In the genomic region with DNA sequence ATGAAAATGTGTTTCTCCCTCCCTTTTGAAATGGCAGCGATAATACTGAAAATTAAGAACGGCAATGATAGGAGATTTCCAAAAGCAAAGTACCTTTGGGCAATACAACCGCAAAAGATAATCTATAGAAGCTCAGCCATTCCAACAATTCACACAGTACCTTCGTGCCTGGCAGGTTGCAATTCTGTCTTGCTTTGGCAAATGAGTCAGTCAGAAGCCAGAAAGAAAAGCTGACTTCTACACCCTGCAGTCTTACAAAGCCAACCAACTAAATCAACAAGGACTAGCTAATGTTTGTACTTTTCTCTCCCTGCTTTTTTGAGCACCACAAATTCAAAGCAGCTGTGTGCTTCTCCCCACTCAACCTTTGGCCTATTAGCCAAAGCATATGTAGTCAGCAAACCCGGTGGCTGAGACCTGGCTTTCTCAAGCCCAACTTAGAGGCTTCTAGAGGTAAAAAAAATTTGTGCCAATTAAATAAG, we compare ENCODE assay signal across 15 cellular contexts. TPM values are rescaled to one million over a fixed set of nuclear protein-coding genes. Genes with fewer than 3 reads are reported as not detected.
A peak's percentile ranks its signal among the peaks of the same experiment; 100 is the strongest.
DNase-seq lines count a peak whose midpoint lies in the region; ATAC-seq and TF ChIP-seq lines count a peak whose summit lies in the region.
"Had no signal": no experiment of that assay in that cellular context is flagged by ENCODE, and none has a peak within 500 bp of the region (broad histone marks: within the 10 kb centered on the region; RNA-seq: fewer than 3 reads in every experiment).

No MANE protein-coding gene starts in this region.

- no peaks in the 10 kb centered on the region for H4K20me1 ChIP-seq in osteoblast (ENCODE audit: insufficient read depth, low read length)
- H4K20me1 ChIP-seq in PC-9 (ENCODE audit: insufficient read depth) = no peaks in the 10 kb centered on the region

- H3K79me2 ChIP-seq in osteoblast (ENCODE audit: insufficient read depth, low read length) = no peaks in the 10 kb centered on the region
- no peaks in the 10 kb centered on the region for H3K79me2 ChIP-seq in PC-9 (ENCODE audit: low read depth)

- H3K4me3 Mint-ChIP-seq in chondrocyte (ENCODE audit: unreplicated experiment) = no peak overlapping the region
- H3K4me3 Mint-ChIP-seq: activated CD8-positive, alpha-beta T cell treated with anti-CD3 and anti-CD28 coated beads for 36 hours had no signal

- no peaks in the 10 kb centered on the region for H3K4me1 Mint-ChIP-seq in chondrocyte (ENCODE audit: low read depth)

- intact Hi-C loops in PC-9 (cut with micrococcal nuclease; ENCODE audit: unreplicated experiment) = no loop called here

- POLR2A ChIA-PET in PC-9 (lab: Charles Lee; ENCODE audit: unreplicated experiment) = no interaction called here

- TF ChIP-seq CTCF in chondrocyte (IDR thresholded peaks at IDR 0.05) = no peak
- TF ChIP-seq CTCF in osteoblast (IDR thresholded peaks at IDR 0.05; ENCODE audit: extremely low read depth, low read depth, low read length) = no peak
- no peak for TF ChIP-seq CTCF in PC-9 (conservative IDR thresholded peaks at IDR 0.05)

- peak overlapping the region; percentile 8 for H3K27ac Mint-ChIP-seq in chondrocyte (ENCODE audit: unreplicated experiment)
- H3K27ac Mint-ChIP-seq: activated CD8-positive, alpha-beta T cell treated with anti-CD3 and anti-CD28 coated beads for 36 hours; activated T-helper 2 cell treated with anti-CD3 and anti-CD28 coated beads, Interferon-gamma antibody, Interleukin-2, Interleukin-4, amounts not matched to agents 10 μg/mL and 5 μg/mL and 100 μg/mL, durations not matched to agents 14 hours and 24 hours and 36 hours had no signal

- H3K36me3 ChIP-seq in osteoblast (ENCODE audit: insufficient read depth, low read length) (no peaks in the 10 kb centered on the region), PC-9 (ENCODE audit: low read depth) (no peaks in the 10 kb centered on the region)
- H3K36me3 ChIP-seq: cardiac muscle cell, neutrophil had no signal

- H3K36me3 Mint-ChIP-seq in chondrocyte (ENCODE audit: low read depth) = no peaks in the 10 kb centered on the region

- H3K4me2 ChIP-seq in osteoblast (ENCODE audit: insufficient read depth, low read length) = no peak overlapping the region
- H3K4me2 ChIP-seq in PC-9 = no peak overlapping the region

- CTCF ChIA-PET in PC-9 (lab: Charles Lee) = no interaction called here

- no peaks in the 10 kb centered on the region for H3K27me3 Mint-ChIP-seq in chondrocyte (ENCODE audit: low read depth)

- H3K9me2 ChIP-seq in PC-9 (ENCODE audit: insufficient read depth) = no peaks in the 10 kb centered on the region

- H3K4me3 ChIP-seq in osteoblast (ENCODE audit: insufficient read depth, low read length) (no peak overlapping the region), PC-9 (no peak overlapping the region)
- H3K4me3 ChIP-seq: cardiac muscle cell had no signal

- no peaks in the 10 kb centered on the region for H3K9me3 Mint-ChIP-seq in chondrocyte (ENCODE audit: low read depth)
- H3K9me3 Mint-ChIP-seq: activated CD8-positive, alpha-beta T cell treated with anti-CD3 and anti-CD28 coated beads for 36 hours; activated T-helper 2 cell treated with anti-CD3 and anti-CD28 coated beads, Interferon-gamma antibody, Interleukin-2, Interleukin-4, amounts not matched to agents 10 μg/mL and 5 μg/mL and 100 μg/mL, durations not matched to agents 14 hours and 24 hours and 36 hours had no signal

- no peak for ATAC-seq in HG02840 (IDR thresholded peaks at IDR 0.05; ENCODE audit: low FRiP score, unreplicated experiment)
- ATAC-seq: activated CD8-positive, alpha-beta T cell treated with anti-CD3 and anti-CD28 coated beads for 36 hours had no signal

- no peaks in the 10 kb centered on the region for H3K9me3 ChIP-seq in osteoblast (ENCODE audit: low read depth, low read length)
- no peaks in the 10 kb centered on the region for H3K9me3 ChIP-seq in PC-9 (ENCODE audit: insufficient read depth, low read depth)
- H3K9me3 ChIP-seq: neutrophil had no signal

- DNase-seq in Daoy (ENCODE audit: low read depth) (peak; percentile 21), NCI-H69 (lab: John Stamatoyannopoulos, UW) (peak; percentile 9), chondrocyte (ENCODE audit: low spot score) (no peak), osteoblast (ENCODE audit: insufficient read length, low spot score, missing footprints) (peak; percentile 92), PC-9 (no peak), T1000 (lab: John Stamatoyannopoulos, UW) (no peak)
- DNase-seq: activated CD8-positive, alpha-beta T cell treated with anti-CD3 and anti-CD28 coated beads for 36 hours; MM.1S; NCI-H526 treated with DMSO at 0.1 percent for 48 hours; SIG-M5 had no signal

- H3F3A ChIP-seq in PC-9 (ENCODE audit: insufficient read depth, low read depth) = no peaks in the 10 kb centered on the region

- H2AFZ ChIP-seq in osteoblast (ENCODE audit: low read length) = no peak overlapping the region
- no peak overlapping the region for H2AFZ ChIP-seq in PC-9

- H3K4me1 ChIP-seq in osteoblast (ENCODE audit: insufficient read depth, low read length) (peaks cover 9% of the 10 kb centered on the region), PC-9 (replicated peaks; ENCODE audit: insufficient read depth) (no peaks in the 10 kb centered on the region)

- no TSS peak for BruUV-seq in PC-9 (replicated peaks; lab: Mats Ljungman, UMichigan)

- no peak overlapping the region for H3K27ac ChIP-seq in osteoblast (ENCODE audit: low read depth, low read length)
- no peak overlapping the region for H3K27ac ChIP-seq in PC-9
- H3K27ac ChIP-seq: cardiac muscle cell, HL-60, neutrophil had no signal

- H3K27me3 ChIP-seq in osteoblast (ENCODE audit: insufficient read depth, low read length) (no peaks in the 10 kb centered on the region), PC-9 (ENCODE audit: insufficient read depth, low read depth) (peaks cover 94% of the 10 kb centered on the region)
- H3K27me3 ChIP-seq: cardiac muscle cell had no signal

RNA-seq across cellular contexts. Expression of gene ID2, which starts 25.7 kb away (rescaled TPM):
- total RNA-seq in Daoy (2014; rRNA removed; shearing (Covaris generic)) = 14.3 and 33.0 TPM in 2 replicates
- total RNA-seq in chondrocyte (23.1 to 50.5 TPM (median 23.2 TPM) in 3 replicates), osteoblast (139 and 168 TPM in 2 replicates), PC-9 (2021) (0.61 and 0.95 TPM in 2 replicates)

Comparison
In these comparisons a context has a peak if more than half of its experiments do, and no peak if none do; other contexts are left out.
1. DNase-seq: peak in Daoy (single experiment), NCI-H69 (single experiment) and osteoblast (single experiment); none in chondrocyte (single experiment), PC-9 (0 of 2) and T1000 (single experiment).